In the genomic region with DNA sequence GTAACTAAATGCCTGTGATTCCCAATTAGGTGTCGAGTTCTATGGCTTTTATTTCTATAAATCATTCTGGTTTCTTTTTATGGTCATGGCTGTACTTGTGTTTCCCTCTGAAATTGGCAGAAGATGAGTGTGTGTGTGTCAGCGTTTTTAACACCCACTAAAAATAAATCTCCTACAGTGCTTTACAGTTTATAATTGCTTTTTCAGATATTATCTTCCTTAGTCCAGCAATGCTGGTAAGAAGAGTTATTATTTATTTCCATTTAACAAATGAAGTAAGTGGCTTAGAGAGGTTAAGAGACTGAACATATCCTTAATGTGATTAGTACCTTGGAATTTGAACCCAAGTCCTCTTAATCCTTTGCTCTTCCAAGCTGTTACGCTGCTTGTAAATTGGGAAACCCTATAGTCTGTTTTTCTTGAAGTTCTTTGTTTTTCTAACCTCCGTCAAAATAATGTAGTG, we compare ENCODE assay signal across 10 cellular contexts.
A peak's percentile ranks its signal among the peaks of the same experiment; 100 is the strongest.
DNase-seq lines count a peak whose midpoint lies in the region; ATAC-seq lines count a peak whose summit lies in the region.
"Had no signal": no experiment of that assay in that cellular context is flagged by ENCODE, and none has a peak within 500 bp of the region (broad histone marks: within the 10 kb centered on the region; RNA-seq: fewer than 3 reads in every experiment).

No MANE protein-coding gene starts in this region.

- H2BK120ac ChIP-seq in trophoblast cell (ENCODE audit: insufficient read depth, low read length, poor library complexity), result no peak overlapping the region

- H3K4ac ChIP-seq in trophoblast cell (ENCODE audit: low read depth, low read length), result no peak overlapping the region

- WGBS in trophoblast cell (ENCODE audit: extremely low coverage, insufficient coverage, insufficient read length), result no CpG with 5 or more reads among the region's 4 CpGs

- no peak overlapping the region for H3K4me2 ChIP-seq in trophoblast cell (ENCODE audit: low read length)

- no peak overlapping the region for H4K8ac ChIP-seq in trophoblast cell (ENCODE audit: low read depth, low read length)

- H2AK5ac ChIP-seq in trophoblast cell (ENCODE audit: low read length), result no peak overlapping the region

- peaks cover 31 to 45% of the 10 kb centered on the region in 2 experiments for H3K4me1 ChIP-seq in trophoblast cell (ENCODE audit: control insufficient read depth in 1 of 2, insufficient read depth in 2 of 2, low read length in 2 of 2)

- H3K79me2 ChIP-seq in trophoblast cell (ENCODE audit: control insufficient read depth, insufficient read depth, low read length, poor library complexity), result peaks cover 17% of the 10 kb centered on the region

- no peak overlapping the region for H2BK12ac ChIP-seq in trophoblast cell (ENCODE audit: low read length)

- no peaks in the 10 kb centered on the region for H3K9me3 ChIP-seq in trophoblast cell (ENCODE audit: insufficient read depth, low read depth, low read length)

- H3K23ac ChIP-seq in trophoblast cell (ENCODE audit: low read length), result no peak overlapping the region

- no peak overlapping the region for H3K9ac ChIP-seq in trophoblast cell (ENCODE audit: low read length)

- H2AFZ ChIP-seq in trophoblast cell (ENCODE audit: insufficient read depth, low read length, poor library complexity), result no peak overlapping the region

- H3K79me1 ChIP-seq in trophoblast cell (ENCODE audit: low read length), result peaks cover 29% of the 10 kb centered on the region

- no peak overlapping the region for H3K14ac ChIP-seq in trophoblast cell (ENCODE audit: low read length)

- no peak overlapping the region for H4K91ac ChIP-seq in trophoblast cell (ENCODE audit: low read depth, low read length)

- H3K4me3 ChIP-seq in trophoblast cell (ENCODE audit: low read depth, low read length), result no peak overlapping the region

- no peak overlapping the region for H2BK5ac ChIP-seq in trophoblast cell (ENCODE audit: low read depth, low read length, poor library complexity)

- DNase-seq in DMS79 (lab: John Stamatoyannopoulos, UW), result peak; percentile 60
- DNase-seq in NCI-H2029 (lab: John Stamatoyannopoulos, UW), result peak; percentile 23
- no peak for DNase-seq in epithelial cell of prostate (ENCODE audit: low read depth, low spot score)
- peak in 1 of 2 donors; percentile 18 for DNase-seq in trophoblast cell
- DNase-seq in activated gamma-delta T cell (lab: John Stamatoyannopoulos, UW), result no peak
- DNase-seq in effector CD8-positive, alpha-beta T cell (lab: John Stamatoyannopoulos, UW), result no peak
- DNase-seq in NCI-H187 (lab: John Stamatoyannopoulos, UW), result no peak
- DNase-seq: NCI-H187 treated with DMSO at 0.1 percent for 48 hours; stimulated activated CD4-positive, alpha-beta T cell treated with anti-CD3 and anti-CD28 coated beads, Interleukin-15, amount 100 ng/mL, for 24 hours had no signal

- H3K27ac ChIP-seq in epithelial cell of prostate (peak overlapping the region; percentile 45), trophoblast cell (ENCODE audit: low read depth, low read length) (peak overlapping the region; percentile 41)

- no peak overlapping the region for H4K12ac ChIP-seq in trophoblast cell (ENCODE audit: low read depth, low read length)

- peaks cover 2 to 12% of the 10 kb centered on the region in 2 experiments for H3K36me3 ChIP-seq in trophoblast cell (ENCODE audit: control insufficient read depth in 1 of 2, insufficient read depth in 2 of 2, low read length in 2 of 2)

- ATAC-seq in HG03378 (IDR thresholded peaks at IDR 0.05; ENCODE audit: unreplicated experiment), result no peak

- H3K27me3 ChIP-seq in trophoblast cell (ENCODE audit: insufficient read depth, low read length), result no peaks in the 10 kb centered on the region

- H3K18ac ChIP-seq in trophoblast cell (ENCODE audit: low read length), result no peak overlapping the region

Comparison
In these comparisons a context has a peak if more than half of its experiments do, and no peak if none do; other contexts are left out.
1. DNase-seq: peak in DMS79 (single experiment) and NCI-H2029 (single experiment); none in epithelial cell of prostate (single experiment), activated gamma-delta T cell (single experiment), effector CD8-positive, alpha-beta T cell (single experiment) and NCI-H187 (0 of 2).